ENCODE assay signal across 1 cellular context in the genomic region with DNA sequence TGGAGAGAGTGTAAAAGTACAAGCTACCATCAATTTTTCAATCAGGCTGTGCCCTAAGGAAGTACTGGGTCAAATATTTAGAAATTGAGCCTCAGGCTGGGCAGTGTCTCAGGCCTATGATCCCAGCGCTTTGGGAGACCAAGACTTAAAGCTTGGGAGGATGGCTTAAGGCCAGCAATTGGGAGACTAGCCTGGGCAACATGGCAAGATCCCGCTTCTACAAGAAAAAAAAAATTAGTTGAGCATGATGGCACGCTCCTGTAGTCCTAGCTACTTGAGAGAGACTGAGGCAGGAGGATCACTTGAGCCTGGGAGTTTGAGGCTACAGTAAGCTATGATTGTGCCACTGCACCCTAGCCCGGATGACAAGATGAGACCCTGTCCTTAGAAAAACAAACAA.
TF ChIP-seq lines count a peak whose summit lies in the region.

No MANE protein-coding gene starts in this region.

TF ChIP-seq in HepG2, 621 proteins besides CTCF, POLR2A, EP300 and RAD21:
- no peak for TF ChIP-seq CHD2 (IDR thresholded peaks at IDR 0.05; ENCODE audit: low read depth, low read length)
- TF ChIP-seq SPEN (CRISPR knock-in tag; IDR thresholded peaks at IDR 0.05; ENCODE audit: low read depth): no peak
- TF ChIP-seq ZNF121 (CRISPR knock-in tag; IDR thresholded peaks at IDR 0.05): peak; percentile 78; the same call in 1 of the 2 replicates
- TF ChIP-seq ETS1 (CRISPR knock-in tag; IDR thresholded peaks at IDR 0.05): no peak
- no peak for TF ChIP-seq ZNF446 (CRISPR knock-in tag; IDR thresholded peaks at IDR 0.05)
- no peak for TF ChIP-seq HNF1A (IDR thresholded peaks at IDR 0.05; ENCODE audit: low read depth)
- no peak for TF ChIP-seq HNF1A (CRISPR knock-in tag; IDR thresholded peaks at IDR 0.05; ENCODE audit: borderline replicate concordance)
